In genomic region chr1:66439028-66439427, GRCh38 we compare ENCODE assay signal across 8 cellular contexts.
DNase-seq lines count a peak whose midpoint lies in the region; ATAC-seq and TF ChIP-seq lines count a peak whose summit lies in the region.

No MANE protein-coding gene starts in this region.

- CTCF ChIA-PET in activated CD8-positive, alpha-beta T cell treated with anti-CD3 and anti-CD28 coated beads for 36 hours (lab: Charles Lee) = interaction anchor here (0.9 to 1.2 kb wide), 5 partner anchors 69 to 196 kb away, joined by 3 to 9 read pairs (median 3); no protein-coding TSS in a partner anchor

- H3K9me3 Mint-ChIP-seq in stimulated activated naive CD8-positive, alpha-beta T cell treated with anti-CD3 and anti-CD28 coated beads, Interleukin-15, Interleukin-2, amounts not matched to agents 100 ng/mL and 50 ng/mL, for 24 hours = no peaks in the 10 kb centered on the region
- no peaks in the 10 kb centered on the region for H3K9me3 Mint-ChIP-seq in activated CD8-positive, alpha-beta T cell treated with anti-CD3 and anti-CD28 coated beads for 36 hours
- H3K9me3 Mint-ChIP-seq in stimulated activated naive CD8-positive, alpha-beta T cell treated with anti-CD3 and anti-CD28 coated beads, Interleukin-15, amount 100 ng/mL, for 72 hours = no peaks in the 10 kb centered on the region

- no peaks in the 10 kb centered on the region for H3K36me3 Mint-ChIP-seq in stimulated activated naive CD8-positive, alpha-beta T cell treated with anti-CD3 and anti-CD28 coated beads, Interleukin-15, Interleukin-2, amounts not matched to agents 100 ng/mL and 50 ng/mL, for 24 hours (ENCODE audit: low read depth)
- H3K36me3 Mint-ChIP-seq in activated CD8-positive, alpha-beta T cell treated with anti-CD3 and anti-CD28 coated beads for 36 hours (ENCODE audit: low read depth) = no peaks in the 10 kb centered on the region

- H3K4me3 Mint-ChIP-seq in stimulated activated naive CD8-positive, alpha-beta T cell treated with anti-CD3 and anti-CD28 coated beads, Interleukin-15, Interleukin-2, amounts not matched to agents 100 ng/mL and 50 ng/mL, for 24 hours = peak overlapping the region; percentile 30
- H3K4me3 Mint-ChIP-seq in activated CD8-positive, alpha-beta T cell treated with anti-CD3 and anti-CD28 coated beads for 36 hours = peak overlapping the region; percentile 28
- H3K4me3 Mint-ChIP-seq in stimulated activated naive CD8-positive, alpha-beta T cell treated with anti-CD3 and anti-CD28 coated beads, Interleukin-15, amount 100 ng/mL, for 72 hours = peak overlapping the region; percentile 46 to 72

- no peak for ATAC-seq in stimulated activated naive CD8-positive, alpha-beta T cell treated with anti-CD3 and anti-CD28 coated beads, Interleukin-15, Interleukin-2, amounts not matched to agents 100 U/mL and 50 U/mL, for 24 hours
- peak; percentile 63 for ATAC-seq in HG03280 (IDR thresholded peaks at IDR 0.05; ENCODE audit: unreplicated experiment)
- ATAC-seq in activated CD8-positive, alpha-beta T cell treated with anti-CD3 and anti-CD28 coated beads for 36 hours = no peak
- ATAC-seq in stimulated activated naive CD8-positive, alpha-beta T cell treated with anti-CD3 and anti-CD28 coated beads, Interleukin-15, amount 100 ng/mL, for 72 hours = no peak

- POLR2A ChIA-PET in activated CD8-positive, alpha-beta T cell treated with anti-CD3 and anti-CD28 coated beads for 36 hours (lab: Charles Lee) = interaction anchor here (0.6 kb wide), 1 partner anchor 69 kb away, joined by 3 read pairs; no protein-coding TSS in a partner anchor

- peaks cover 54% of the 10 kb centered on the region for H3K4me1 Mint-ChIP-seq in stimulated activated naive CD8-positive, alpha-beta T cell treated with anti-CD3 and anti-CD28 coated beads, Interleukin-15, Interleukin-2, amounts not matched to agents 100 ng/mL and 50 ng/mL, for 24 hours (ENCODE audit: low read depth)
- peaks cover 46% of the 10 kb centered on the region for H3K4me1 Mint-ChIP-seq in activated CD8-positive, alpha-beta T cell treated with anti-CD3 and anti-CD28 coated beads for 36 hours (ENCODE audit: low read depth)
- H3K4me1 Mint-ChIP-seq in stimulated activated naive CD8-positive, alpha-beta T cell treated with anti-CD3 and anti-CD28 coated beads, Interleukin-15, amount 100 ng/mL, for 72 hours = peaks cover 53% of the 10 kb centered on the region

- DNase-seq in stimulated activated naive CD8-positive, alpha-beta T cell treated with anti-CD3 and anti-CD28 coated beads, Interleukin-15, Interleukin-2, amounts not matched to agents 100 U/mL and 50 U/mL, for 24 hours = no peak
- no peak for DNase-seq in activated CD8-positive, alpha-beta T cell treated with anti-CD3 and anti-CD28 coated beads for 36 hours
- no peak for DNase-seq in stimulated activated naive CD8-positive, alpha-beta T cell treated with anti-CD3 and anti-CD28 coated beads, Interleukin-15, amount 100 ng/mL, for 72 hours
- no peak for DNase-seq in SW480 (ENCODE audit: low spot score)
- no peak for DNase-seq in NCI-H2196 treated with DMSO at 0.1 percent for 48 hours (lab: John Stamatoyannopoulos, UW; ENCODE audit: unreplicated experiment)
- DNase-seq in NCI-H1930 (lab: John Stamatoyannopoulos, UW) = no peak

- peak overlapping the region; percentile 63 for H3K27ac Mint-ChIP-seq in stimulated activated naive CD8-positive, alpha-beta T cell treated with anti-CD3 and anti-CD28 coated beads, Interleukin-15, Interleukin-2, amounts not matched to agents 100 ng/mL and 50 ng/mL, for 24 hours
- H3K27ac Mint-ChIP-seq in activated CD8-positive, alpha-beta T cell treated with anti-CD3 and anti-CD28 coated beads for 36 hours = peak overlapping the region; percentile 85
- H3K27ac Mint-ChIP-seq in stimulated activated naive CD8-positive, alpha-beta T cell treated with anti-CD3 and anti-CD28 coated beads, Interleukin-15, amount 100 ng/mL, for 72 hours = peak overlapping the region; percentile 9 to 70

- intact Hi-C loops in activated CD8-positive, alpha-beta T cell treated with anti-CD3 and anti-CD28 coated beads for 36 hours (cut with micrococcal nuclease) = loop anchor here (5.0 kb wide), 3 partner anchors 37 to 162 kb away; no protein-coding TSS in a partner anchor

- no peak for TF ChIP-seq CTCF in activated CD8-positive, alpha-beta T cell treated with anti-CD3 and anti-CD28 coated beads for 36 hours (IDR thresholded peaks at IDR 0.05)

- H3K27me3 Mint-ChIP-seq in stimulated activated naive CD8-positive, alpha-beta T cell treated with anti-CD3 and anti-CD28 coated beads, Interleukin-15, Interleukin-2, amounts not matched to agents 100 ng/mL and 50 ng/mL, for 24 hours = no peaks in the 10 kb centered on the region
- no peaks in the 10 kb centered on the region for H3K27me3 Mint-ChIP-seq in activated CD8-positive, alpha-beta T cell treated with anti-CD3 and anti-CD28 coated beads for 36 hours
- no peaks in the 10 kb centered on the region for H3K27me3 Mint-ChIP-seq in stimulated activated naive CD8-positive, alpha-beta T cell treated with anti-CD3 and anti-CD28 coated beads, Interleukin-15, amount 100 ng/mL, for 72 hours
